In genomic region chr2:58046335-58046584, GRCh38 we compare ENCODE assay signal across 8 cellular contexts. TPM values are rescaled to one million over a fixed set of nuclear protein-coding genes. Genes with fewer than 3 reads are reported as not detected.
DNase-seq lines count a peak whose midpoint lies in the region; ATAC-seq lines count a peak whose summit lies in the region.

No MANE protein-coding gene starts in this region.

- DNase-seq in activated T-cell treated with anti-CD3 and anti-CD28 coated beads, Interleukin-2, amount 50 U/mL, for 4 hours: no peak
- DNase-seq in activated T-cell treated with anti-CD3 and anti-CD28 coated beads for 4 hours: no peak
- no peak for DNase-seq in activated T-helper 2 cell treated with anti-CD3 and anti-CD28 coated beads, Interferon-gamma antibody, Interleukin-2, Interleukin-4, amounts not matched to agents 10 μg/mL and 5 μg/mL and 100 μg/mL, durations not matched to agents 14 hours and 24 hours and 36 hours (ENCODE audit: low spot score)
- DNase-seq in NCI-H446 (lab: John Stamatoyannopoulos, UW): no peak
- DNase-seq in COR-L47 (lab: John Stamatoyannopoulos, UW): no peak

- H3K4me3 Mint-ChIP-seq in activated T-cell treated with anti-CD3 and anti-CD28 coated beads, Interleukin-2, amount 50 U/mL, for 4 hours: peak overlapping the region; percentile 88
- peak overlapping the region; percentile 83 for H3K4me3 Mint-ChIP-seq in activated T-helper 2 cell treated with anti-CD3 and anti-CD28 coated beads, Interferon-gamma antibody, Interleukin-2, Interleukin-4, amounts not matched to agents 10 μg/mL and 5 μg/mL and 100 μg/mL, durations not matched to agents 14 hours and 24 hours and 36 hours (ENCODE audit: low read depth)

- peaks cover 3% of the 10 kb centered on the region for H3K4me1 ChIP-seq in iPS-15b (ENCODE audit: control insufficient read depth, insufficient read depth, low read length)
- H3K4me1 ChIP-seq in stomach smooth muscle (ENCODE audit: control insufficient read depth, insufficient read depth, low read length): peaks cover 4% of the 10 kb centered on the region

- no peak for ATAC-seq in activated T-cell treated with anti-CD3 and anti-CD28 coated beads, Interleukin-2, amount 50 U/mL, for 4 hours
- no peak for ATAC-seq in HG03045 (IDR thresholded peaks at IDR 0.05; ENCODE audit: unreplicated experiment)

- H3K27ac ChIP-seq in stomach smooth muscle (ENCODE audit: low read length): peak overlapping the region; percentile 82

- H3K9me3 ChIP-seq in iPS-15b (ENCODE audit: control insufficient read depth, insufficient read depth, low read length) (no peaks in the 10 kb centered on the region), stomach smooth muscle (ENCODE audit: control insufficient read depth in 2 of 2, low read length in 2 of 2) (no peaks in the 10 kb centered on the region)

- no peaks in the 10 kb centered on the region for H3K27me3 ChIP-seq in iPS-15b (ENCODE audit: control insufficient read depth, insufficient read depth, low read length)
- H3K27me3 ChIP-seq in stomach smooth muscle (ENCODE audit: control insufficient read depth in 1 of 2, insufficient read depth in 2 of 2, low read length in 2 of 2): no peaks in the 10 kb centered on the region

- no peaks in the 10 kb centered on the region for H3K27me3 Mint-ChIP-seq in activated T-cell treated with anti-CD3 and anti-CD28 coated beads, Interleukin-2, amount 50 U/mL, for 4 hours (ENCODE audit: low read depth)
- H3K27me3 Mint-ChIP-seq in activated T-helper 2 cell treated with anti-CD3 and anti-CD28 coated beads, Interferon-gamma antibody, Interleukin-2, Interleukin-4, amounts not matched to agents 10 μg/mL and 5 μg/mL and 100 μg/mL, durations not matched to agents 14 hours and 24 hours and 36 hours (ENCODE audit: low read depth): no peaks in the 10 kb centered on the region

- H3K27ac Mint-ChIP-seq in activated T-helper 2 cell treated with anti-CD3 and anti-CD28 coated beads, Interferon-gamma antibody, Interleukin-2, Interleukin-4, amounts not matched to agents 10 μg/mL and 5 μg/mL and 100 μg/mL, durations not matched to agents 14 hours and 24 hours and 36 hours: peak overlapping the region; percentile 91

- no peaks in the 10 kb centered on the region for H3K36me3 ChIP-seq in iPS-15b (ENCODE audit: control insufficient read depth, insufficient read depth, low read length)
- no peaks in the 10 kb centered on the region for H3K36me3 ChIP-seq in stomach smooth muscle (ENCODE audit: control insufficient read depth in 2 of 2, insufficient read depth in 2 of 2, low read length in 2 of 2)

- peaks cover 4% of the 10 kb centered on the region for H3K36me3 Mint-ChIP-seq in activated T-cell treated with anti-CD3 and anti-CD28 coated beads, Interleukin-2, amount 50 U/mL, for 4 hours (ENCODE audit: insufficient read depth)
- peaks cover 20% of the 10 kb centered on the region for H3K36me3 Mint-ChIP-seq in activated T-helper 2 cell treated with anti-CD3 and anti-CD28 coated beads, Interferon-gamma antibody, Interleukin-2, Interleukin-4, amounts not matched to agents 10 μg/mL and 5 μg/mL and 100 μg/mL, durations not matched to agents 14 hours and 24 hours and 36 hours (ENCODE audit: low read depth)

- H3K9me3 Mint-ChIP-seq in activated T-cell treated with anti-CD3 and anti-CD28 coated beads, Interleukin-2, amount 50 U/mL, for 4 hours: no peaks in the 10 kb centered on the region
- H3K9me3 Mint-ChIP-seq in activated T-helper 2 cell treated with anti-CD3 and anti-CD28 coated beads, Interferon-gamma antibody, Interleukin-2, Interleukin-4, amounts not matched to agents 10 μg/mL and 5 μg/mL and 100 μg/mL, durations not matched to agents 14 hours and 24 hours and 36 hours: no peaks in the 10 kb centered on the region

- peaks cover 53% of the 10 kb centered on the region for H3K4me1 Mint-ChIP-seq in activated T-cell treated with anti-CD3 and anti-CD28 coated beads, Interleukin-2, amount 50 U/mL, for 4 hours (ENCODE audit: low read depth)
- H3K4me1 Mint-ChIP-seq in activated T-helper 2 cell treated with anti-CD3 and anti-CD28 coated beads, Interferon-gamma antibody, Interleukin-2, Interleukin-4, amounts not matched to agents 10 μg/mL and 5 μg/mL and 100 μg/mL, durations not matched to agents 14 hours and 24 hours and 36 hours (ENCODE audit: low read depth): peaks cover 32% of the 10 kb centered on the region

- H3K4me3 ChIP-seq in iPS-15b (ENCODE audit: low read depth, low read length) (peak overlapping the region; percentile 78), stomach smooth muscle (ENCODE audit: low read length in 2 of 2) (peak overlapping the region; percentile 81 to 98)

- intact Hi-C loops in activated T-helper 2 cell treated with anti-CD3 and anti-CD28 coated beads, Interferon-gamma antibody, Interleukin-2, Interleukin-4, amounts not matched to agents 10 μg/mL and 5 μg/mL and 100 μg/mL, durations not matched to agents 14 hours and 24 hours and 36 hours (cut with micrococcal nuclease): loop anchor here (2.0 to 10.0 kb wide), 3 partner anchors 101 to 309 kb away; partner anchors contain the start of gene FANCL

- H3K9ac ChIP-seq in iPS-15b (ENCODE audit: low read depth, low read length) (peak overlapping the region; percentile 56), stomach smooth muscle (ENCODE audit: low read length in 2 of 2) (peak overlapping the region; percentile 91 to 92)

RNA-seq across cellular contexts. Expression of gene VRK2, which starts 0.3 kb away (rescaled TPM):
- 10 to 100 TPM; 21.5 to 29.8 (median 25.5) TPM for total RNA-seq in activated T-cell treated with anti-CD3 and anti-CD28 coated beads, Interleukin-2, amount 50 U/mL, for 4 hours
- 20.5 and 22.4 TPM in 2 replicates for total RNA-seq in activated T-helper 2 cell treated with anti-CD3 and anti-CD28 coated beads, Interferon-gamma antibody, Interleukin-2, Interleukin-4, amounts not matched to agents 10 μg/mL and 5 μg/mL and 100 μg/mL, durations not matched to agents 14 hours and 24 hours and 36 hours
